In genomic region chr7:45642044-45642443, GRCh38 we compare ENCODE assay signal across 20 cellular contexts.
"Had no signal": no experiment of that assay in that cellular context is flagged by ENCODE, and none has a peak within 500 bp of the region (broad histone marks: within the 10 kb centered on the region; RNA-seq: fewer than 3 reads in every experiment).

No MANE protein-coding gene starts in this region.

- FAIRE-seq: colon, endothelial cell of umbilical vein had no signal

- H3K27ac ChIP-seq: body of pancreas, foreskin keratinocyte, prostate gland, right lobe of liver, upper lobe of left lung had no signal

- DNase-seq: activated CD4-positive, CD25-positive, alpha-beta regulatory T cell treated with anti-CD3 and anti-CD28 coated beads, Interleukin-2, amount 50 U/mL, for 72 hours; activated gamma-delta T cell; activated naive CD8-positive, alpha-beta T cell treated with anti-CD3 and anti-CD28 coated beads for 36 hours; activated T-cell treated with anti-CD3 and anti-CD28 coated beads, Interleukin-2, amount 50 U/mL, for 48 hours; amygdala; body of pancreas; caudate nucleus; foreskin keratinocyte; glutamatergic neuron; hypothalamus; kidney glomerular epithelial cell; stimulated activated CD4-positive, alpha-beta T cell treated with anti-CD3 and anti-CD28 coated beads, Interleukin-4, amount 100 ng/mL, for 4 hours; stimulated activated CD8-positive, alpha-beta memory T cell treated with anti-CD3 and anti-CD28 coated beads, Interleukin-4, amount 100 ng/mL, for 48 hours; SW 1271; upper lobe of left lung had no signal

- H3K9me3 ChIP-seq: body of pancreas, prostate gland, right lobe of liver, upper lobe of left lung had no signal

- H3K27me3 ChIP-seq: body of pancreas, foreskin keratinocyte, right lobe of liver, upper lobe of left lung had no signal

- H3K4me1 ChIP-seq: foreskin keratinocyte, prostate gland, right lobe of liver had no signal

- H3K36me3 ChIP-seq: prostate gland, right lobe of liver, upper lobe of left lung had no signal

- ATAC-seq: body of pancreas, foreskin keratinocyte, right lobe of liver had no signal

- H3K4me2 ChIP-seq: smooth muscle cell had no signal

- H3K4me3 ChIP-seq: body of pancreas, prostate gland, right lobe of liver, smooth muscle cell, upper lobe of left lung had no signal
